ENCODE assay signal across 1 cellular context in genomic region chr17:1684307-1685189, GRCh38.
TF ChIP-seq lines count a peak whose summit lies in the region.

PRPF8 (minus strand) TSS chr17:1684867; CDS start chr17:1684571, 296 bp downstream.

TF ChIP-seq in HepG2, 621 proteins besides CTCF, POLR2A, EP300 and RAD21 (continued from another document and continues in another):
- TF ChIP-seq ZBTB10 (CRISPR knock-in tag; IDR thresholded peaks at IDR 0.05; ENCODE audit: borderline replicate concordance) = no peak
- no peak for TF ChIP-seq ZNF432 (CRISPR knock-in tag; IDR thresholded peaks at IDR 0.05; ENCODE audit: borderline replicate concordance)
- TF ChIP-seq REPIN1 (CRISPR knock-in tag; IDR thresholded peaks at IDR 0.05; ENCODE audit: borderline replicate concordance, low read depth) = 0 out of 2 replicates have a peak, but pooled peaks have one; percentile 42
- no peak for TF ChIP-seq SMARCC2 (IDR thresholded peaks at IDR 0.05)
- no peak for TF ChIP-seq REL (CRISPR knock-in tag; conservative IDR thresholded peaks at IDR 0.05)
- no peak; the same call in 1 of the 2 replicates for TF ChIP-seq PATZ1 (CRISPR knock-in tag; IDR thresholded peaks at IDR 0.05)
- no peak for TF ChIP-seq HNRNPUL1 (IDR thresholded peaks at IDR 0.05; ENCODE audit: low read depth, low read length)
- no peak for TF ChIP-seq MBNL3 (CRISPR knock-in tag; conservative IDR thresholded peaks at IDR 0.05)
- TF ChIP-seq HMGA1 (CRISPR knock-in tag; conservative IDR thresholded peaks at IDR 0.05) = no peak
- no peak for TF ChIP-seq MIER2 (CRISPR knock-in tag; IDR thresholded peaks at IDR 0.05)
- no peak for TF ChIP-seq TIGD3 (CRISPR knock-in tag; IDR thresholded peaks at IDR 0.05; ENCODE audit: borderline replicate concordance)
- peak; percentile 71 for TF ChIP-seq KMT2A (CRISPR knock-in tag; IDR thresholded peaks at IDR 0.05)
- TF ChIP-seq PAWR (CRISPR knock-in tag; IDR thresholded peaks at IDR 0.05; ENCODE audit: borderline replicate concordance) = no peak
- TF ChIP-seq ZNF414 (CRISPR knock-in tag; IDR thresholded peaks at IDR 0.05) = peak; percentile 85; the same call in 1 of the 2 replicates
- TF ChIP-seq SRSF4 (IDR thresholded peaks at IDR 0.05; ENCODE audit: low read depth, low read length, poor library complexity, severe bottlenecking) = no peak
- peak; percentile 97 for TF ChIP-seq YEATS4 (CRISPR knock-in tag; IDR thresholded peaks at IDR 0.05; ENCODE audit: borderline replicate concordance)
- no peak for TF ChIP-seq KDM6A (CRISPR knock-in tag; IDR thresholded peaks at IDR 0.05; ENCODE audit: low read depth)
- TF ChIP-seq ZNF160 (CRISPR knock-in tag; IDR thresholded peaks at IDR 0.05) = 0 out of 2 replicates have a peak, but pooled peaks have one; percentile 20
- TF ChIP-seq ZNF576 (CRISPR knock-in tag; IDR thresholded peaks at IDR 0.05) = no peak
- TF ChIP-seq ZNF678 (CRISPR knock-in tag; IDR thresholded peaks at IDR 0.05) = no peak
- peak; percentile 57 for TF ChIP-seq CSRNP1 (CRISPR knock-in tag; IDR thresholded peaks at IDR 0.05)
- TF ChIP-seq ZBTB49 (CRISPR knock-in tag; IDR thresholded peaks at IDR 0.05; ENCODE audit: borderline replicate concordance) = no peak
- TF ChIP-seq RNF2 (conservative IDR thresholded peaks at IDR 0.05; ENCODE audit: low read depth) = 0 out of 2 replicates have a peak, but pooled peaks have one; percentile 44
- TF ChIP-seq SP2 (CRISPR knock-in tag; IDR thresholded peaks at IDR 0.05) = peak; percentile 99
- TF ChIP-seq TMF1 (CRISPR knock-in tag; IDR thresholded peaks at IDR 0.05; ENCODE audit: low read depth) = peak; percentile 61; the same call in 1 of the 2 replicates
- TF ChIP-seq SRSF1 (optimal IDR thresholded peaks at IDR 0.05; ENCODE audit: low read depth, low read length) = peak; percentile 90
- TF ChIP-seq ZNF30 (CRISPR knock-in tag; IDR thresholded peaks at IDR 0.05) = 0 out of 2 replicates have a peak, but pooled peaks have one; percentile 48
- no peak for TF ChIP-seq PLRG1 (conservative IDR thresholded peaks at IDR 0.05)
- TF ChIP-seq RARA (CRISPR knock-in tag; IDR thresholded peaks at IDR 0.05) = no peak
- TF ChIP-seq ZNF557 (CRISPR knock-in tag; IDR thresholded peaks at IDR 0.05) = no peak
- TF ChIP-seq ZNF121 (CRISPR knock-in tag; IDR thresholded peaks at IDR 0.05) = no peak
- TF ChIP-seq KDM1A (CRISPR knock-in tag; IDR thresholded peaks at IDR 0.05) = no peak
- 0 out of 2 replicates have a peak, but pooled peaks have one; percentile 51 for TF ChIP-seq GZF1 (CRISPR knock-in tag; IDR thresholded peaks at IDR 0.05)
- no peak for TF ChIP-seq ZNF615 (CRISPR knock-in tag; IDR thresholded peaks at IDR 0.05; ENCODE audit: borderline replicate concordance)
- no peak for TF ChIP-seq TAF15 (IDR thresholded peaks at IDR 0.05; ENCODE audit: low read depth, low read length, poor library complexity, severe bottlenecking)
- peak; percentile 38 for TF ChIP-seq FOSL2 (CRISPR knock-in tag; IDR thresholded peaks at IDR 0.05)
- no peak for TF ChIP-seq NFE2L2 (IDR thresholded peaks at IDR 0.05; ENCODE audit: low read length)
- no peak for TF ChIP-seq ZNF264 (CRISPR knock-in tag; IDR thresholded peaks at IDR 0.05)
- TF ChIP-seq SKI (IDR thresholded peaks at IDR 0.05; ENCODE audit: partially characterized antibody) = no peak
- TF ChIP-seq KLF15 (CRISPR knock-in tag; IDR thresholded peaks at IDR 0.05; ENCODE audit: borderline replicate concordance) = no peak
- TF ChIP-seq MAFF (IDR thresholded peaks at IDR 0.05; ENCODE audit: low read depth, low read length) = no peak
- TF ChIP-seq AKAP8 (CRISPR knock-in tag; IDR thresholded peaks at IDR 0.05) = no peak
- peak in 1 of 2 experiments; percentile 77; a peak in 1 of 4 replicates for TF ChIP-seq KLF16 (CRISPR knock-in tag; IDR thresholded peaks at IDR 0.05)
- TF ChIP-seq TRIM22 (IDR thresholded peaks at IDR 0.05) = no peak
- no peak for TF ChIP-seq PREB (CRISPR knock-in tag; IDR thresholded peaks at IDR 0.05)
- no peak for TF ChIP-seq SP140L (CRISPR knock-in tag; IDR thresholded peaks at IDR 0.05; ENCODE audit: borderline replicate concordance)
- no peak for TF ChIP-seq TCF12 (IDR thresholded peaks at IDR 0.05)
- peak; percentile 28; the same call in 1 of the 2 replicates for TF ChIP-seq TCF12 (CRISPR knock-in tag; IDR thresholded peaks at IDR 0.05)
- TF ChIP-seq ZNF230 (CRISPR knock-in tag; IDR thresholded peaks at IDR 0.05) = no peak
- no peak for TF ChIP-seq ZIK1 (CRISPR knock-in tag; IDR thresholded peaks at IDR 0.05; ENCODE audit: borderline replicate concordance, low read depth)
- TF ChIP-seq ZNF589 (CRISPR knock-in tag; conservative IDR thresholded peaks at IDR 0.05) = no peak
- no peak for TF ChIP-seq ATRX (CRISPR knock-in tag; IDR thresholded peaks at IDR 0.05; ENCODE audit: borderline replicate concordance)
- no peak for TF ChIP-seq ZMAT5 (CRISPR knock-in tag; IDR thresholded peaks at IDR 0.05; ENCODE audit: borderline replicate concordance, low read depth)
- TF ChIP-seq MTA3 (CRISPR knock-in tag; IDR thresholded peaks at IDR 0.05) = no peak
- no peak for TF ChIP-seq ZNF235 (CRISPR knock-in tag; IDR thresholded peaks at IDR 0.05; ENCODE audit: borderline replicate concordance)
- no peak for TF ChIP-seq ZNF780A (CRISPR knock-in tag; IDR thresholded peaks at IDR 0.05)
- TF ChIP-seq GPBP1L1 (CRISPR knock-in tag; IDR thresholded peaks at IDR 0.05) = no peak
- TF ChIP-seq ZNF3 (CRISPR knock-in tag; IDR thresholded peaks at IDR 0.05) = no peak
- peak; percentile 25; the same call in 1 of the 2 replicates for TF ChIP-seq ZSCAN25 (CRISPR knock-in tag; IDR thresholded peaks at IDR 0.05)
